ENCODE assay signal across 17 cellular contexts in genomic region chr14:51491776-51492175, GRCh38.
"Had no signal": no experiment of that assay in that cellular context is flagged by ENCODE, and none has a peak within 500 bp of the region (broad histone marks: within the 10 kb centered on the region; RNA-seq: fewer than 3 reads in every experiment).

No MANE protein-coding gene starts in this region.

- H3K4me3 ChIP-seq: left lung, SK-N-MC, tibial nerve had no signal

- H3K36me3 ChIP-seq: left lung, tibial nerve had no signal

- DNase-seq: activated B cell treated with CpG ODN at 0.5 μM for 24 hours; activated CD4-positive, alpha-beta T cell treated with anti-CD3 and anti-CD28 coated beads, Interleukin-2, amount 10 ng/mL, durations not matched to agents 7 days and 5 days; activated CD8-positive, alpha-beta memory T cell treated with anti-CD3 and anti-CD28 coated beads for 24 hours; activated T-cell treated with anti-CD3 and anti-CD28 coated beads for 4 hours; cortex of kidney; effector memory CD8-positive, alpha-beta T cell; foreskin melanocyte; head of caudate nucleus; left lung; posterior cingulate gyrus; right cardiac atrium had no signal

- FAIRE-seq: islet of Langerhans, TTC549 had no signal

- ATAC-seq: effector memory CD8-positive, alpha-beta T cell; esophagus mucosa; left lung; right cardiac atrium; stimulated activated memory B cell treated with anti-CD40 and anti-IgM and Interleukin-4, amounts not matched to agents 10 μg/mL and 1 μg/mL and 100 μg/mL, for 72 hours had no signal

- H3K27me3 ChIP-seq: left lung, tibial nerve had no signal

- H3K4me1 ChIP-seq: left lung, tibial nerve had no signal

- H3K27ac ChIP-seq: left lung, SK-N-MC, tibial nerve had no signal
